ENCODE assay signal across 13 cellular contexts in the genomic region with DNA sequence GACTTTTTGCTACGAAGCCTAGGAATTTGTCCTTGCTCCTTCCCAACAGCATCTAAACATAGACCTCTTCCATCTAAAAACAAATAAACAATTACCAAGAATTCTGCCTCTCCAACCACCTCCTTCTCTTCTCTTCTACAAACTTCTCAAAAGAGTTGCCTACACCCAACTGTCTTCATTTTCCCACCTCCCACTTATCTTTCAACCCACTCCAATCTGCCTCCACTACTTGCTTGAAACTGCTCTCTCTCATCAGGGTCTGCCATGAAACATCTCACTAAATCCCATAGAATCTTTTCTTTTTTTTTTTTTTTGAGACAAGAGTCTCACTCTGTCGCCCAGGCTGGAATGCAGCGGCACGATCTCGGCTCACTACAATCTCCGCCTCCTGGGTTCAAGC. TPM values are rescaled to one million over a fixed set of nuclear protein-coding genes. Genes with fewer than 3 reads are reported as not detected.
DNase-seq lines count a peak whose midpoint lies in the region; ATAC-seq lines count a peak whose summit lies in the region.
"Had no signal": no experiment of that assay in that cellular context is flagged by ENCODE, and none has a peak within 500 bp of the region (broad histone marks: within the 10 kb centered on the region; RNA-seq: fewer than 3 reads in every experiment).

No MANE protein-coding gene starts in this region.

- H2BK12ac ChIP-seq in mesenchymal stem cell (ENCODE audit: low read length in 2 of 2), result no peak overlapping the region

- no peak overlapping the region for H2BK120ac ChIP-seq in mesenchymal stem cell (ENCODE audit: low read depth, low read length)

- H3K36me3 ChIP-seq in mesenchymal stem cell (ENCODE audit: control insufficient read depth in 1 of 2, insufficient read depth in 2 of 2, low read depth in 1 of 2, low read length in 2 of 2), result peaks cover 0 to 3% of the 10 kb centered on the region in 2 experiments
- H3K36me3 ChIP-seq: gastroesophageal sphincter had no signal

- no peak overlapping the region for H3K27ac ChIP-seq in mesenchymal stem cell (ENCODE audit: low read length, poor library complexity, severe bottlenecking)

- no peak overlapping the region for H2BK15ac ChIP-seq in mesenchymal stem cell (ENCODE audit: low read depth, poor library complexity, severe bottlenecking)

- no peak overlapping the region for H3K27ac Mint-ChIP-seq in activated T-helper 1 cell treated with anti-CD3 and anti-CD28 coated beads, Interleukin-12 subunit alpha, Interleukin-12 subunit beta, Interleukin-2, Interleukin-4 antibody, amounts not matched to agents 30 ng/mL and 10 ng/mL and 1 ng/mL, durations not matched to agents 14 hours and 24 hours and 36 hours
- no peak overlapping the region for H3K27ac Mint-ChIP-seq in stimulated activated naive B cell treated with anti-CD40 and anti-IgM and Interleukin-4, amounts not matched to agents 10 μg/mL and 1 μg/mL and 100 μg/mL, for 72 hours

- H2AFZ ChIP-seq in mesenchymal stem cell (ENCODE audit: low read depth, low read length), result no peak overlapping the region

- H3K9ac ChIP-seq in mesenchymal stem cell (ENCODE audit: low read length), result peak overlapping the region; percentile 75

- no peak overlapping the region for H3K18ac ChIP-seq in mesenchymal stem cell (ENCODE audit: low read depth in 1 of 2, low read length in 2 of 2)

- no peak for ATAC-seq in activated T-cell treated with anti-CD3 and anti-CD28 coated beads, Interleukin-2, amount 50 U/mL, for 4 hours
- no peak for ATAC-seq in stimulated activated naive B cell treated with anti-CD40 and anti-IgM and Interleukin-4, amounts not matched to agents 10 μg/mL and 1 μg/mL and 100 μg/mL, for 72 hours (replicated peaks)
- ATAC-seq in HG03025 (IDR thresholded peaks at IDR 0.05; ENCODE audit: low FRiP score, unreplicated experiment) (no peak), HG02981 (IDR thresholded peaks at IDR 0.05; ENCODE audit: unreplicated experiment) (no peak)

- peaks cover 5% of the 10 kb centered on the region for H3K4me1 Mint-ChIP-seq in activated T-cell treated with anti-CD3 and anti-CD28 coated beads, Interleukin-2, amount 50 U/mL, for 4 hours (ENCODE audit: low read depth)
- H3K4me1 Mint-ChIP-seq in activated T-helper 1 cell treated with anti-CD3 and anti-CD28 coated beads, Interleukin-12 subunit alpha, Interleukin-12 subunit beta, Interleukin-2, Interleukin-4 antibody, amounts not matched to agents 30 ng/mL and 10 ng/mL and 1 ng/mL, durations not matched to agents 14 hours and 24 hours and 36 hours (ENCODE audit: low read depth), result no peaks in the 10 kb centered on the region
- peaks cover 0 to 3% of the 10 kb centered on the region in 2 donors for H3K4me1 Mint-ChIP-seq in stimulated activated naive B cell treated with anti-CD40 and anti-IgM and Interleukin-4, amounts not matched to agents 10 μg/mL and 1 μg/mL and 100 μg/mL, for 72 hours

- no peaks in the 10 kb centered on the region for H3K9me3 Mint-ChIP-seq in activated T-cell treated with anti-CD3 and anti-CD28 coated beads, Interleukin-2, amount 50 U/mL, for 4 hours
- no peaks in the 10 kb centered on the region for H3K9me3 Mint-ChIP-seq in activated T-helper 1 cell treated with anti-CD3 and anti-CD28 coated beads, Interleukin-12 subunit alpha, Interleukin-12 subunit beta, Interleukin-2, Interleukin-4 antibody, amounts not matched to agents 30 ng/mL and 10 ng/mL and 1 ng/mL, durations not matched to agents 14 hours and 24 hours and 36 hours
- no peaks in the 10 kb centered on the region for H3K9me3 Mint-ChIP-seq in stimulated activated naive B cell treated with anti-CD40 and anti-IgM and Interleukin-4, amounts not matched to agents 10 μg/mL and 1 μg/mL and 100 μg/mL, for 72 hours

- no peak overlapping the region for H3K23ac ChIP-seq in mesenchymal stem cell (ENCODE audit: low read length in 2 of 2)

- H3K79me1 ChIP-seq in mesenchymal stem cell (replicated peaks; ENCODE audit: low read length, poor library complexity, severe bottlenecking), result peaks cover 3% of the 10 kb centered on the region

- H4K8ac ChIP-seq in mesenchymal stem cell (ENCODE audit: low read length), result no peak overlapping the region

- peaks cover 9% of the 10 kb centered on the region for H3K4me1 ChIP-seq in mesenchymal stem cell (ENCODE audit: control insufficient read depth, insufficient read depth, low read depth, low read length)

- 78% methylated on average over 6 of the region's 6 CpGs for WGBS in mesenchymal stem cell

- no peaks in the 10 kb centered on the region for H3K9me3 ChIP-seq in mesenchymal stem cell (ENCODE audit: control insufficient read depth, low read length)
- H3K9me3 ChIP-seq: gastroesophageal sphincter had no signal

- intact Hi-C loops in activated T-helper 1 cell treated with anti-CD3 and anti-CD28 coated beads, Interleukin-12 subunit alpha, Interleukin-12 subunit beta, Interleukin-2, Interleukin-4 antibody, amounts not matched to agents 30 ng/mL and 10 ng/mL and 1 ng/mL, durations not matched to agents 14 hours and 24 hours and 36 hours (cut with micrococcal nuclease), result loop anchor here (1.0 kb wide), 1 partner anchor 33 kb away; a partner anchor contains a TSS

- peaks cover 0 to 23% of the 10 kb centered on the region in 2 experiments for H3K27me3 ChIP-seq in mesenchymal stem cell (ENCODE audit: control insufficient read depth in 1 of 2, insufficient read depth in 1 of 2, low read length in 2 of 2)
- H3K27me3 ChIP-seq: gastroesophageal sphincter had no signal

- peak overlapping the region in 1 of 2 experiments; percentile 72 for H3K4me3 ChIP-seq in mesenchymal stem cell (ENCODE audit: insufficient read depth in 1 of 2, low read depth in 1 of 2, low read length in 2 of 2)

- DNase-seq in activated T-cell treated with anti-CD3 and anti-CD28 coated beads, Interleukin-2, amount 50 U/mL, for 4 hours, result no peak
- DNase-seq in activated T-cell treated with anti-CD3 and anti-CD28 coated beads for 4 hours, result no peak
- no peak for DNase-seq in activated T-helper 1 cell treated with anti-CD3 and anti-CD28 coated beads, Interleukin-12 subunit alpha, Interleukin-12 subunit beta, Interleukin-2, Interleukin-4 antibody, amounts not matched to agents 30 ng/mL and 10 ng/mL and 1 ng/mL, durations not matched to agents 14 hours and 24 hours and 36 hours (ENCODE audit: low spot score)
- no peak for DNase-seq in mesenchymal stem cell
- no peak for DNase-seq in stimulated activated naive B cell treated with anti-CD40 and anti-IgM and Interleukin-4, amounts not matched to agents 10 μg/mL and 1 μg/mL and 100 μg/mL, for 72 hours
- DNase-seq in OCI-M2 (lab: John Stamatoyannopoulos, UW; ENCODE audit: unreplicated experiment), result no peak
- DNase-seq: NCI-H2171; PC-3; stimulated activated CD4-positive, alpha-beta T cell treated with anti-CD3 and anti-CD28 coated beads, Interleukin-15, amount 100 ng/mL, for 24 hours; stimulated activated CD8-positive, alpha-beta memory T cell treated with anti-CD3 and anti-CD28 coated beads, Interleukin-4, amount 100 ng/mL, for 48 hours had no signal

- H2AK5ac ChIP-seq in mesenchymal stem cell (ENCODE audit: low read length, severe bottlenecking), result no peak overlapping the region

- no peak overlapping the region for H3K4ac ChIP-seq in mesenchymal stem cell (ENCODE audit: low read depth in 1 of 2, low read length in 2 of 2)

- no peak overlapping the region for H3K4me2 ChIP-seq in mesenchymal stem cell (ENCODE audit: low read length, poor library complexity, severe bottlenecking)

- H3K4me3 Mint-ChIP-seq in activated T-cell treated with anti-CD3 and anti-CD28 coated beads, Interleukin-2, amount 50 U/mL, for 4 hours, result peak overlapping the region; percentile 71
- peak overlapping the region; percentile 71 for H3K4me3 Mint-ChIP-seq in activated T-helper 1 cell treated with anti-CD3 and anti-CD28 coated beads, Interleukin-12 subunit alpha, Interleukin-12 subunit beta, Interleukin-2, Interleukin-4 antibody, amounts not matched to agents 30 ng/mL and 10 ng/mL and 1 ng/mL, durations not matched to agents 14 hours and 24 hours and 36 hours
- peak overlapping the region; percentile 52 to 75 for H3K4me3 Mint-ChIP-seq in stimulated activated naive B cell treated with anti-CD40 and anti-IgM and Interleukin-4, amounts not matched to agents 10 μg/mL and 1 μg/mL and 100 μg/mL, for 72 hours

- peaks cover 28% of the 10 kb centered on the region for H3K27me3 Mint-ChIP-seq in activated T-cell treated with anti-CD3 and anti-CD28 coated beads, Interleukin-2, amount 50 U/mL, for 4 hours (ENCODE audit: low read depth)
- H3K27me3 Mint-ChIP-seq in activated T-helper 1 cell treated with anti-CD3 and anti-CD28 coated beads, Interleukin-12 subunit alpha, Interleukin-12 subunit beta, Interleukin-2, Interleukin-4 antibody, amounts not matched to agents 30 ng/mL and 10 ng/mL and 1 ng/mL, durations not matched to agents 14 hours and 24 hours and 36 hours (ENCODE audit: insufficient read depth), result peaks cover 22% of the 10 kb centered on the region
- H3K27me3 Mint-ChIP-seq in stimulated activated naive B cell treated with anti-CD40 and anti-IgM and Interleukin-4, amounts not matched to agents 10 μg/mL and 1 μg/mL and 100 μg/mL, for 72 hours, result peaks cover 35 to 55% of the 10 kb centered on the region in 2 donors

- no peaks in the 10 kb centered on the region for H3K36me3 Mint-ChIP-seq in activated T-cell treated with anti-CD3 and anti-CD28 coated beads, Interleukin-2, amount 50 U/mL, for 4 hours (ENCODE audit: insufficient read depth)
- H3K36me3 Mint-ChIP-seq in activated T-helper 1 cell treated with anti-CD3 and anti-CD28 coated beads, Interleukin-12 subunit alpha, Interleukin-12 subunit beta, Interleukin-2, Interleukin-4 antibody, amounts not matched to agents 30 ng/mL and 10 ng/mL and 1 ng/mL, durations not matched to agents 14 hours and 24 hours and 36 hours (ENCODE audit: low read depth), result no peaks in the 10 kb centered on the region
- peaks cover 0 to 5% of the 10 kb centered on the region in 2 donors for H3K36me3 Mint-ChIP-seq in stimulated activated naive B cell treated with anti-CD40 and anti-IgM and Interleukin-4, amounts not matched to agents 10 μg/mL and 1 μg/mL and 100 μg/mL, for 72 hours

- H2BK5ac ChIP-seq in mesenchymal stem cell (ENCODE audit: low read depth, low read length, poor library complexity, severe bottlenecking), result no peak overlapping the region

- H4K91ac ChIP-seq in mesenchymal stem cell (ENCODE audit: low read length), result no peak overlapping the region

- H3K14ac ChIP-seq in mesenchymal stem cell (ENCODE audit: low read length in 2 of 2), result no peak overlapping the region

RNA-seq across cellular contexts. Expression of a gene that starts 0.9 kb away (rescaled TPM):
- total RNA-seq in activated T-cell treated with anti-CD3 and anti-CD28 coated beads, Interleukin-2, amount 50 U/mL, for 4 hours, result under 1 TPM; 0.11 to 0.15 (median 0.13) TPM
- total RNA-seq in activated T-helper 1 cell treated with anti-CD3 and anti-CD28 coated beads, Interleukin-12 subunit alpha, Interleukin-12 subunit beta, Interleukin-2, Interleukin-4 antibody, amounts not matched to agents 30 ng/mL and 10 ng/mL and 1 ng/mL, durations not matched to agents 14 hours and 24 hours and 36 hours, result 0.15 and 0.21 TPM in 2 replicates
- polyA plus RNA-seq in mesenchymal stem cell (2013, experiment 1 of 2), result 16.0 TPM
- polyA plus RNA-seq in mesenchymal stem cell (2013, experiment 2 of 2), result 15.4 TPM

RNA-seq across cellular contexts. Expression of a gene that starts 33.1 kb away (rescaled TPM):
- 100 to 1,000 TPM; 105 to 111 (median 109) TPM for total RNA-seq in activated T-cell treated with anti-CD3 and anti-CD28 coated beads, Interleukin-2, amount 50 U/mL, for 4 hours
- 75.5 and 76.1 TPM in 2 replicates for total RNA-seq in activated T-helper 1 cell treated with anti-CD3 and anti-CD28 coated beads, Interleukin-12 subunit alpha, Interleukin-12 subunit beta, Interleukin-2, Interleukin-4 antibody, amounts not matched to agents 30 ng/mL and 10 ng/mL and 1 ng/mL, durations not matched to agents 14 hours and 24 hours and 36 hours
- 13.5 TPM for polyA plus RNA-seq in mesenchymal stem cell (2013, experiment 1 of 2)
- 13.2 TPM for polyA plus RNA-seq in mesenchymal stem cell (2013, experiment 2 of 2)

RNA-seq across cellular contexts. Expression of a gene that starts 56.7 kb away (rescaled TPM):
- total RNA-seq in activated T-cell treated with anti-CD3 and anti-CD28 coated beads, Interleukin-2, amount 50 U/mL, for 4 hours, result 10 to 100 TPM; 61.5 to 67.9 (median 64.7) TPM
- 43.6 and 44.1 TPM in 2 replicates for total RNA-seq in activated T-helper 1 cell treated with anti-CD3 and anti-CD28 coated beads, Interleukin-12 subunit alpha, Interleukin-12 subunit beta, Interleukin-2, Interleukin-4 antibody, amounts not matched to agents 30 ng/mL and 10 ng/mL and 1 ng/mL, durations not matched to agents 14 hours and 24 hours and 36 hours
- 20.3 TPM for polyA plus RNA-seq in mesenchymal stem cell (2013, experiment 1 of 2)
- 20.5 TPM for polyA plus RNA-seq in mesenchymal stem cell (2013, experiment 2 of 2)
